ENCODE assay signal across 24 cellular contexts in genomic region chr5:38524006-38524405, GRCh38. TPM values are rescaled to one million over a fixed set of nuclear protein-coding genes. Genes with fewer than 3 reads are reported as not detected.
DNase-seq lines count a peak whose midpoint lies in the region; ATAC-seq and TF ChIP-seq lines count a peak whose summit lies in the region.
"Had no signal": no experiment of that assay in that cellular context is flagged by ENCODE, and none has a peak within 500 bp of the region (broad histone marks: within the 10 kb centered on the region; RNA-seq: fewer than 3 reads in every experiment).

No MANE protein-coding gene starts in this region.

- peaks cover 77% of the 10 kb centered on the region for H3K36me3 Mint-ChIP-seq in brain
- H3K36me3 Mint-ChIP-seq: CD14-positive monocyte; CD4-positive, alpha-beta memory T cell; CD4-positive, CD25-positive, alpha-beta regulatory T cell; CD8-positive, alpha-beta memory T cell had no signal

- peaks cover 21% of the 10 kb centered on the region for H3K36me3 ChIP-seq in cardiac muscle cell
- H3K36me3 ChIP-seq in SJCRH30, result peaks cover 48% of the 10 kb centered on the region
- H3K36me3 ChIP-seq: BLaER1 had no signal

- ATAC-seq in left cardiac atrium, result no peak
- ATAC-seq: GM12878 had no signal

- peak overlapping the region in 3 of 5 experiments; percentile 5 to 40 (median 12) for H3K27ac Mint-ChIP-seq in brain
- H3K27ac Mint-ChIP-seq: CD14-positive monocyte; CD4-positive, alpha-beta memory T cell; CD4-positive, CD25-positive, alpha-beta regulatory T cell; CD8-positive, alpha-beta memory T cell had no signal

- intact Hi-C loops in left cardiac atrium (cut with DNase I), result loop anchor here in 1 of 2 donors (5.0 kb wide), 1 partner anchor 47 kb away; no protein-coding TSS in a partner anchor

- H3K27me3 ChIP-seq in cardiac muscle cell (no peaks in the 10 kb centered on the region), SJCRH30 (no peaks in the 10 kb centered on the region)
- H3K27me3 ChIP-seq: BE2C, BLaER1 had no signal

- POLR2A ChIA-PET in HEK293T (lab: Yijun Ruan, JAX), result interaction anchor here (1.5 kb wide), 1 partner anchor 17 kb away, joined by 3 read pairs; no protein-coding TSS in a partner anchor

- no peaks in the 10 kb centered on the region for H3K9me3 Mint-ChIP-seq in brain
- H3K9me3 Mint-ChIP-seq: CD8-positive, alpha-beta memory T cell had no signal

- H3K9me3 ChIP-seq in cardiac muscle cell (ENCODE audit: low read depth) (no peaks in the 10 kb centered on the region), SJCRH30 (replicated peaks) (0 out of 2 replicates have a peak, but pooled peaks cover 4% of the 10 kb centered on the region)
- H3K9me3 ChIP-seq: BE2C, BLaER1 had no signal

- DNase-seq in cardiac muscle cell (ENCODE audit: low read depth in 1 of 2, low spot score in 1 of 2) (no peak), left cardiac atrium (no peak), SJCRH30 (peak; percentile 60 to 80), HEK293T (ENCODE audit: extremely low spot score) (no peak), occipital lobe (lab: John Stamatoyannopoulos, UW) (no peak)
- DNase-seq: 8988T; ACHN; BE2C; C1 segment of cervical spinal cord; CD4-positive, alpha-beta memory T cell; CD4-positive, CD25-positive, alpha-beta regulatory T cell; CD8-positive, alpha-beta memory T cell; COR-L47; DMS 273 treated with DMSO at 0.1 percent for 48 hours; DMS153; DMS53; DMS79; DND-41; EL; GDM1 had no signal

- H3K27ac ChIP-seq in cardiac muscle cell, result peak overlapping the region; percentile 64
- peak overlapping the region; percentile 12 for H3K27ac ChIP-seq in SJCRH30
- H3K27ac ChIP-seq: BLaER1 had no signal

- TF ChIP-seq CTCF in cardiac muscle cell (IDR thresholded peaks at IDR 0.05; ENCODE audit: low read depth, low read length) (no peak), brain (conservative IDR thresholded peaks at IDR 0.05) (no peak)

- H3K4me3 Mint-ChIP-seq in brain, result no peak overlapping the region
- H3K4me3 Mint-ChIP-seq: CD4-positive, alpha-beta memory T cell; CD4-positive, CD25-positive, alpha-beta regulatory T cell; CD8-positive, alpha-beta memory T cell had no signal

- no peaks in the 10 kb centered on the region for H3K27me3 Mint-ChIP-seq in brain

- no peak overlapping the region for H3K4me3 ChIP-seq in cardiac muscle cell
- H3K4me3 ChIP-seq in SJCRH30, result no peak overlapping the region
- H3K4me3 ChIP-seq: BLaER1, GM12878 had no signal

- H3K4me1 ChIP-seq in cardiac muscle cell (ENCODE audit: low read depth) (peaks cover 3% of the 10 kb centered on the region), SJCRH30 (peaks cover 28% of the 10 kb centered on the region)

- CTCF ChIA-PET in HEK293T (lab: Yijun Ruan, JAX), result no interaction called here

- peaks cover 13% of the 10 kb centered on the region for H3K4me1 Mint-ChIP-seq in brain
- H3K4me1 Mint-ChIP-seq: CD4-positive, alpha-beta memory T cell; CD4-positive, CD25-positive, alpha-beta regulatory T cell; CD8-positive, alpha-beta memory T cell had no signal

TF ChIP-seq in HEK293T, 16 proteins besides CTCF, POLR2A, EP300 and RAD21:
- no peak for TF ChIP-seq PKNOX1 (IDR thresholded peaks at IDR 0.05)
- no peak for TF ChIP-seq CTBP1 (IDR thresholded peaks at IDR 0.05; ENCODE audit: borderline replicate concordance)

RNA-seq across cellular contexts. Expression of gene LIFR, which starts 32.4 kb away (rescaled TPM):
- total RNA-seq in cardiac muscle cell, result 21.4 and 35.6 TPM in 2 replicates
- polyA plus RNA-seq in cardiac muscle cell, result 20.7 and 29.1 TPM in 2 replicates
- 10 to 100 TPM; 59.7 to 68.9 TPM for total RNA-seq in left cardiac atrium
- total RNA-seq in SJCRH30 (2014; rRNA removed; shearing (Covaris generic)), result 27.4 and 30.6 TPM in 2 replicates
- 7.6 TPM for polyA plus RNA-seq in brain (ENCODE audit: insufficient read depth, low read depth, low replicate concordance)
- 83.4 TPM for total RNA-seq in occipital lobe
- total RNA-seq: CD4-positive, CD25-positive, alpha-beta regulatory T cell; CD8-positive, alpha-beta memory T cell had no signal
- polyA plus RNA-seq: CD14-positive monocyte; CD4-positive, alpha-beta memory T cell; CD4-positive, CD25-positive, alpha-beta regulatory T cell; CD8-positive, alpha-beta memory T cell; GM12878 had no signal

Comparison
In these comparisons a context has a peak if more than half of its experiments do, and no peak if none do; other contexts are left out.
1. DNase-seq: peak in SJCRH30 (2 of 2); none in cardiac muscle cell (0 of 2), left cardiac atrium (single experiment), HEK293T (single experiment) and occipital lobe (single experiment).